Comparison of ENCODE assay signal across 8 cellular contexts in the genomic region with DNA sequence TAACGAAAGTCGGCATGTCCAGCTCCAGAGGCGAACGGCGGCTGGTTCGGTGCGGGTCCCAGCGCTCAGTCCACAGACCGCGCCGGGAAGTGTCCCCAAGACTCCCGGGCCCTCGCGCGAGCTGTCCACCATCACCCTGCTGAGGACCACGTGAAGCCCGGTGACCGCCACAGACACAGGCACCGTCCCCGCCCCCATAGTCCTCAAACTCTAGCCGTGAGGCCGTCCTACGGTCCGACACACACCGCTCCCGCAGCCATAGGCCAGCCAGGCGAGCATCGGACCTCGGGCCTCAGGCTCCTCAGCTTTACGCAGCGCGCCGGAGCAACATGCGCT. TPM values are rescaled to one million over a fixed set of nuclear protein-coding genes. Genes with fewer than 3 reads are reported as not detected.
DNase-seq lines count a peak whose midpoint lies in the region; ATAC-seq and TF ChIP-seq lines count a peak whose summit lies in the region.

No MANE protein-coding gene starts in this region.

- DNase-seq in AG04450 (ENCODE audit: low read depth, low spot score), result no peak
- DNase-seq in Peyer's patch, result peak in 1 of 3 donors; percentile 19
- peak; percentile 74 for DNase-seq in ecto neural progenitor cell (ENCODE audit: low spot score)
- DNase-seq in vagina (ENCODE audit: extremely low spot score in 2 of 2), result no peak
- no peak for DNase-seq in germinal center (ENCODE audit: low spot score)

- TF ChIP-seq POLR2A in Peyer's patch (IDR thresholded peaks at IDR 0.05) (no peak), vagina (IDR thresholded peaks at IDR 0.05) (no peak)

- intact Hi-C loops in vagina (cut with DNase I), result no loop called here

- no peaks in the 10 kb centered on the region; the same call in 1 of the 2 replicates for H3K9me3 ChIP-seq in AG04450 (ENCODE audit: control insufficient read depth, insufficient read depth, low read length)
- H3K9me3 ChIP-seq in Peyer's patch, result no peaks in the 10 kb centered on the region
- H3K9me3 ChIP-seq in mononuclear cell (ENCODE audit: low read depth, low read length), result no peaks in the 10 kb centered on the region
- H3K9me3 ChIP-seq in vagina, result no peaks in the 10 kb centered on the region

- H3K27ac ChIP-seq in AG04450 (ENCODE audit: low read depth, low read length) (peak overlapping the region; percentile 86), Peyer's patch (peak overlapping the region; percentile 86 to 96 (median 90)), vagina (peak overlapping the region; percentile 89)

- POLR2A ChIA-PET in AG04450 (lab: Yijun Ruan, JAX), result interaction anchor here (0.6 to 2.5 kb wide), 8 partner anchors 9 to 76 kb away, joined by 3 to 27 read pairs (median 6); partner anchors contain the start of gene CBR1

- H3K27me3 ChIP-seq in AG04450 (ENCODE audit: control insufficient read depth, insufficient read depth, low read length), result no peaks in the 10 kb centered on the region
- no peaks in the 10 kb centered on the region for H3K27me3 ChIP-seq in Peyer's patch
- no peaks in the 10 kb centered on the region for H3K27me3 ChIP-seq in mononuclear cell (ENCODE audit: insufficient read depth, low read length)
- no peaks in the 10 kb centered on the region for H3K27me3 ChIP-seq in vagina

- H3K4me3 ChIP-seq in AG04450 (ENCODE audit: low read depth, low read length), result peak overlapping the region; percentile 99
- peak overlapping the region; percentile 65 to 84 (median 69) for H3K4me3 ChIP-seq in Peyer's patch
- H3K4me3 ChIP-seq in mononuclear cell (ENCODE audit: low read length), result peak overlapping the region; percentile 62
- H3K4me3 ChIP-seq in vagina, result peak overlapping the region; percentile 93 to 95

- H3K36me3 ChIP-seq in Peyer's patch, result peaks cover 0 to 35% (median 5%) of the 10 kb centered on the region in 3 donors
- H3K36me3 ChIP-seq in vagina, result peaks cover 0 to 34% of the 10 kb centered on the region in 2 donors

- H3K4me1 ChIP-seq in Peyer's patch, result peaks cover 0 to 13% (median 0%) of the 10 kb centered on the region in 4 donors
- peaks cover 16% of the 10 kb centered on the region for H3K4me1 ChIP-seq in mononuclear cell (ENCODE audit: insufficient read depth, low read length)
- peaks cover 29% of the 10 kb centered on the region for H3K4me1 ChIP-seq in vagina

- ATAC-seq in GM18520 (IDR thresholded peaks at IDR 0.05; ENCODE audit: unreplicated experiment) (peak; percentile 24), HG02970 (IDR thresholded peaks at IDR 0.05; ENCODE audit: low FRiP score, unreplicated experiment) (peak; percentile 33)

- TF ChIP-seq CTCF in AG04450 (IDR thresholded peaks at IDR 0.05; ENCODE audit: low read depth, low read length), result no peak
- TF ChIP-seq CTCF in Peyer's patch (IDR thresholded peaks at IDR 0.05), result no peak
- no peak for TF ChIP-seq CTCF in vagina (IDR thresholded peaks at IDR 0.05)

- CTCF ChIA-PET in AG04450 (lab: Charles Lee), result interaction anchor here (1.1 kb wide), 1 partner anchor 55 kb away, joined by 4 read pairs; no protein-coding TSS in a partner anchor

RNA-seq across cellular contexts. Expression of gene SETD4, which starts 0.5 kb away (rescaled TPM):
- polyA plus RNA-seq in AG04450 (2011; rRNA removed), result 11.5 and 12.2 TPM in 2 replicates
- polyA minus RNA-seq in AG04450 (2011; rRNA and poly(A)+ RNA removed), result 8.7 and 9.3 TPM in 2 replicates
- total RNA-seq in Peyer's patch (10 to 100 TPM; 37.1 to 73.2 (median 56.0) TPM), mononuclear cell (8.4 TPM), vagina (28.7 TPM)

RNA-seq across cellular contexts. Expression of gene CBR1, which starts 10.0 kb away (rescaled TPM):
- polyA plus RNA-seq in AG04450 (2011; rRNA removed), result 110 and 119 TPM in 2 replicates
- 47.3 and 51.9 TPM in 2 replicates for polyA minus RNA-seq in AG04450 (2011; rRNA and poly(A)+ RNA removed)
- 1,000 to 10,000 TPM in 1 of 4 donors, 100 to 1,000 TPM in 3; 240 to 1,308 (median 979) TPM for total RNA-seq in Peyer's patch
- total RNA-seq in mononuclear cell, result 6.4 TPM
- total RNA-seq in vagina, result 369 TPM

Comparison
In these comparisons a context has a peak if more than half of its experiments do, and no peak if none do; other contexts are left out.
1. RNA of gene CBR1, which starts 10.0 kb away (total RNA-seq): 240 to 1,308 TPM in Peyer's patch and 369 TPM in vagina (single experiment); 6.4 TPM in mononuclear cell (single experiment); every median in the first group is over 10 times any median in the second.
2. Peak in every context shown above with its lines, with median percentiles within 50 percentile points of each other: H3K27ac ChIP-seq and H3K4me3 ChIP-seq.